8 cellular contexts compared by ENCODE assay signal in genomic region chr18:58761241-58761969, GRCh38.
A peak's percentile ranks its signal among the peaks of the same experiment; 100 is the strongest.
DNase-seq lines count a peak whose midpoint lies in the region; ATAC-seq and TF ChIP-seq lines count a peak whose summit lies in the region.

No MANE protein-coding gene starts in this region.

- peak overlapping the region in 5 of 8 donors; percentile 15 to 46 (median 37) for H3K4me3 Mint-ChIP-seq in CD4-positive, alpha-beta memory T cell

- CTCF ChIA-PET in CD4-positive, alpha-beta memory T cell (lab: Charles Lee; ENCODE audit: partially characterized antibody) = interaction anchor here (1.0 to 24.6 kb wide), 3 partner anchors 9 to 265 kb away, joined by 3 to 827 read pairs (median 25); no protein-coding TSS in a partner anchor

- peaks cover 0 to 5% (median 0%) of the 10 kb centered on the region in 8 donors for H3K9me3 Mint-ChIP-seq in CD4-positive, alpha-beta memory T cell

- peak overlapping the region in 1 of 7 donors; percentile 75 for H3K27ac Mint-ChIP-seq in CD4-positive, alpha-beta memory T cell

- no peak overlapping the region for H3K27ac ChIP-seq in CD4-positive, alpha-beta memory T cell (ENCODE audit: low read depth, low read length)

- H3K36me3 ChIP-seq in CD4-positive, alpha-beta memory T cell (ENCODE audit: insufficient read depth, low read length) = no peaks in the 10 kb centered on the region

- POLR2A ChIA-PET in CD4-positive, alpha-beta memory T cell (lab: Charles Lee; ENCODE audit: partially characterized antibody) = interaction anchor here (1.0 to 1.1 kb wide), 2 partner anchors 84 to 256 kb away, joined by 3 read pairs; no protein-coding TSS in a partner anchor

- no peaks in the 10 kb centered on the region for H3K27me3 ChIP-seq in CD4-positive, alpha-beta memory T cell (ENCODE audit: insufficient read depth, low read length)

- intact Hi-C loops in CD4-positive, alpha-beta memory T cell (cut with micrococcal nuclease) = no loop called here

- ATAC-seq in GM19452 (IDR thresholded peaks at IDR 0.05; ENCODE audit: unreplicated experiment) = peak; percentile 59
- ATAC-seq in HG03159 (IDR thresholded peaks at IDR 0.05; ENCODE audit: unreplicated experiment) = peak; percentile 68

- H3K4me1 ChIP-seq in CD4-positive, alpha-beta memory T cell (ENCODE audit: insufficient read depth, low read length) = peaks cover 19% of the 10 kb centered on the region

- no peak for DNase-seq in CD4-positive, alpha-beta memory T cell
- peak; percentile 46 for DNase-seq in choroid plexus epithelial cell (ENCODE audit: low read depth)
- DNase-seq in NCI-H446 treated with DMSO at 0.1 percent for 48 hours (lab: John Stamatoyannopoulos, UW) = no peak
- no peak for DNase-seq in activated gamma-delta T cell treated with Interleukin-2 at 50 U/mL for 16 hours
- DNase-seq in DMS114 treated with DMSO at 0.1 percent for 48 hours (lab: John Stamatoyannopoulos, UW; ENCODE audit: unreplicated experiment) = no peak
- DNase-seq in NCI-H187 (lab: John Stamatoyannopoulos, UW) = no peak

- TF ChIP-seq CTCF in choroid plexus epithelial cell (conservative IDR thresholded peaks at IDR 0.05; ENCODE audit: low read depth, low read length) = no peak

- H3K4me1 Mint-ChIP-seq in CD4-positive, alpha-beta memory T cell = peaks cover 24 to 35% (median 27%) of the 10 kb centered on the region in 4 donors

- H3K27me3 Mint-ChIP-seq in CD4-positive, alpha-beta memory T cell = peaks cover 10 to 11% of the 10 kb centered on the region in 2 donors

- no peaks in the 10 kb centered on the region for H3K36me3 Mint-ChIP-seq in CD4-positive, alpha-beta memory T cell

- no peaks in the 10 kb centered on the region for H3K9me3 ChIP-seq in CD4-positive, alpha-beta memory T cell (ENCODE audit: control insufficient read depth in 1 of 2, low read length in 2 of 2)

- no peak overlapping the region for H3K4me3 ChIP-seq in CD4-positive, alpha-beta memory T cell (ENCODE audit: low read length in 2 of 2)
- no peak overlapping the region for H3K4me3 ChIP-seq in choroid plexus epithelial cell (ENCODE audit: low read depth, low read length)
